ENCODE assay signal across 7 cellular contexts in the genomic region with DNA sequence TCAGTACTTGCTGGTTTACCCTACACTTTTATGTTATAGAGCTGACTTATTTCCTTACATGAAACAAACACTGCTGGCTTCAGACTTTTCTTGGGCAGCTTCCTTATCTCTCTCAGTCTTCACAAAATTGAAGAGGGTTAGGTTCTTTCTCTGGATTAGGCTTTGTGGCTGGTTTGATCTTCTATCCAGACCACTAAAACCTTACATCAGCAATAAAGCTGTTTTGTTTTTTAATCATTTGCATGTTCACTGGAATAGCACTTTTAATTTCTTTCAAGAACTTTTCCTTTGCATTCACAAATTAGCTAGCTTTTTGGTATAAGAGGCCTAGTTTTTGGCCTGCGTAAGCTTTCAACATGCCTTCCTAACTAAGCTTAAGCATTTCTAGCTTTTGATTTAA.
"Had no signal": no experiment of that assay in that cellular context is flagged by ENCODE, and none has a peak within 500 bp of the region (broad histone marks: within the 10 kb centered on the region; RNA-seq: fewer than 3 reads in every experiment).

No MANE protein-coding gene starts in this region.

- FAIRE-seq: H1, H54, HTR-8/SVneo had no signal

- H3K27ac Mint-ChIP-seq: GM23338, H9 had no signal

- H3K4me3 Mint-ChIP-seq: GM23338, H9 had no signal

- DNase-seq: H9, HCEC 1CT, KBM-7 had no signal

- H3K9me3 Mint-ChIP-seq: GM23338, H9 had no signal

- H3K4me3 ChIP-seq: GM23338 had no signal

- ATAC-seq: GM23338 had no signal

- H3K4me2 ChIP-seq: GM23338 had no signal

- H2AFZ ChIP-seq: GM23338 had no signal
